Comparison of ENCODE assay signal across 12 cellular contexts in genomic region chr2:20496069-20496468, GRCh38. TPM values are rescaled to one million over a fixed set of nuclear protein-coding genes. Genes with fewer than 3 reads are reported as not detected.
DNase-seq lines count a peak whose midpoint lies in the region; ATAC-seq and TF ChIP-seq lines count a peak whose summit lies in the region.
"Had no signal": no experiment of that assay in that cellular context is flagged by ENCODE, and none has a peak within 500 bp of the region (broad histone marks: within the 10 kb centered on the region; RNA-seq: fewer than 3 reads in every experiment).

No MANE protein-coding gene starts in this region.

- H2AFZ ChIP-seq in fibroblast of lung (ENCODE audit: low read length) = no peak overlapping the region

- H3K27me3 ChIP-seq in fibroblast of lung (ENCODE audit: control insufficient read depth, insufficient read depth, low read length) = no peaks in the 10 kb centered on the region

- intact Hi-C loops in activated T-helper 2 cell treated with anti-CD3 and anti-CD28 coated beads, Interferon-gamma antibody, Interleukin-2, Interleukin-4, amounts not matched to agents 10 μg/mL and 5 μg/mL and 100 μg/mL, durations not matched to agents 14 hours and 24 hours and 36 hours (cut with micrococcal nuclease) = no loop called here
- intact Hi-C loops in posterior cingulate gyrus (cut with DNase I) = no loop called here

- ATAC-seq in GM21367 (IDR thresholded peaks at IDR 0.05; ENCODE audit: unreplicated experiment) = no peak

- H3K9ac ChIP-seq in fibroblast of lung (ENCODE audit: insufficient read depth, low read length) = peak overlapping the region; percentile 23

- no peaks in the 10 kb centered on the region for H3K36me3 Mint-ChIP-seq in osteocyte (ENCODE audit: unreplicated experiment)
- no peaks in the 10 kb centered on the region for H3K36me3 Mint-ChIP-seq in activated T-helper 2 cell treated with anti-CD3 and anti-CD28 coated beads, Interferon-gamma antibody, Interleukin-2, Interleukin-4, amounts not matched to agents 10 μg/mL and 5 μg/mL and 100 μg/mL, durations not matched to agents 14 hours and 24 hours and 36 hours (ENCODE audit: low read depth)

- peak overlapping the region; percentile 66 for H3K27ac Mint-ChIP-seq in osteocyte (ENCODE audit: unreplicated experiment)
- H3K27ac Mint-ChIP-seq in activated T-helper 2 cell treated with anti-CD3 and anti-CD28 coated beads, Interferon-gamma antibody, Interleukin-2, Interleukin-4, amounts not matched to agents 10 μg/mL and 5 μg/mL and 100 μg/mL, durations not matched to agents 14 hours and 24 hours and 36 hours = no peak overlapping the region
- H3K27ac Mint-ChIP-seq: CD4-positive, alpha-beta T cell had no signal

- no peaks in the 10 kb centered on the region for H3K9me3 ChIP-seq in fibroblast of lung (ENCODE audit: control insufficient read depth, insufficient read depth, low read depth, low read length)

- no peaks in the 10 kb centered on the region for H3K36me3 ChIP-seq in fibroblast of lung (ENCODE audit: control insufficient read depth, insufficient read depth, low read length)

- H3K4me3 Mint-ChIP-seq in osteocyte (ENCODE audit: unreplicated experiment) = no peak overlapping the region
- H3K4me3 Mint-ChIP-seq in activated T-helper 2 cell treated with anti-CD3 and anti-CD28 coated beads, Interferon-gamma antibody, Interleukin-2, Interleukin-4, amounts not matched to agents 10 μg/mL and 5 μg/mL and 100 μg/mL, durations not matched to agents 14 hours and 24 hours and 36 hours (ENCODE audit: low read depth) = no peak overlapping the region
- H3K4me3 Mint-ChIP-seq: CD4-positive, alpha-beta T cell had no signal

- H3K9me3 Mint-ChIP-seq in osteocyte (ENCODE audit: unreplicated experiment) = no peaks in the 10 kb centered on the region
- H3K9me3 Mint-ChIP-seq in activated T-helper 2 cell treated with anti-CD3 and anti-CD28 coated beads, Interferon-gamma antibody, Interleukin-2, Interleukin-4, amounts not matched to agents 10 μg/mL and 5 μg/mL and 100 μg/mL, durations not matched to agents 14 hours and 24 hours and 36 hours = no peaks in the 10 kb centered on the region
- H3K9me3 Mint-ChIP-seq: CD4-positive, alpha-beta T cell had no signal

- peaks cover 33% of the 10 kb centered on the region for H3K4me1 Mint-ChIP-seq in osteocyte (ENCODE audit: unreplicated experiment)
- no peaks in the 10 kb centered on the region for H3K4me1 Mint-ChIP-seq in activated T-helper 2 cell treated with anti-CD3 and anti-CD28 coated beads, Interferon-gamma antibody, Interleukin-2, Interleukin-4, amounts not matched to agents 10 μg/mL and 5 μg/mL and 100 μg/mL, durations not matched to agents 14 hours and 24 hours and 36 hours (ENCODE audit: low read depth)

- H3K27me3 Mint-ChIP-seq in osteocyte (ENCODE audit: unreplicated experiment) = no peaks in the 10 kb centered on the region
- peaks cover 6% of the 10 kb centered on the region for H3K27me3 Mint-ChIP-seq in activated T-helper 2 cell treated with anti-CD3 and anti-CD28 coated beads, Interferon-gamma antibody, Interleukin-2, Interleukin-4, amounts not matched to agents 10 μg/mL and 5 μg/mL and 100 μg/mL, durations not matched to agents 14 hours and 24 hours and 36 hours (ENCODE audit: low read depth)

- no peaks in the 10 kb centered on the region for H3K79me2 ChIP-seq in fibroblast of lung (ENCODE audit: control insufficient read depth, insufficient read depth, low read length)

- peak; percentile 73 for DNase-seq in COLO829 (ENCODE audit: low spot score)
- peak; percentile 10 for DNase-seq in RKO (ENCODE audit: low spot score)
- peak; percentile 28 to 65 for DNase-seq in fibroblast of lung (ENCODE audit: low read depth in 2 of 2)
- no peak for DNase-seq in osteocyte (ENCODE audit: extremely low spot score, unreplicated experiment)
- DNase-seq in NCI-H526 (lab: John Stamatoyannopoulos, UW) = no peak
- DNase-seq in activated T-helper 2 cell treated with anti-CD3 and anti-CD28 coated beads, Interferon-gamma antibody, Interleukin-2, Interleukin-4, amounts not matched to agents 10 μg/mL and 5 μg/mL and 100 μg/mL, durations not matched to agents 14 hours and 24 hours and 36 hours (ENCODE audit: low spot score) = no peak
- DNase-seq in posterior cingulate gyrus = no peak
- DNase-seq: CD4-positive, alpha-beta T cell; cerebellar nuclear complex; NCI-H526 treated with DMSO at 0.1 percent for 48 hours; nucleus accumbens had no signal

- no peak overlapping the region for H3K4me2 ChIP-seq in fibroblast of lung (ENCODE audit: extremely low read depth, insufficient read depth, low read length)

- H3K4me3 ChIP-seq in fibroblast of lung (replicated peaks in 1 of 4; ENCODE audit: control extremely low read depth in 1 of 4, insufficient read depth in 1 of 4, low read depth in 3 of 4, low read length in 4 of 4) = no peak overlapping the region

- H3K27ac ChIP-seq in fibroblast of lung (ENCODE audit: insufficient read depth, low read length) = no peak overlapping the region

- peaks cover 20% of the 10 kb centered on the region for H3K4me1 ChIP-seq in fibroblast of lung (ENCODE audit: control insufficient read depth, extremely low read depth, insufficient read depth, low read length)

- no peak for TF ChIP-seq CTCF in fibroblast of lung (conservative IDR thresholded peaks at IDR 0.05 in 1 of 2, IDR thresholded peaks at IDR 0.05 in 1 of 2; ENCODE audit: low read depth in 1 of 2, low read length in 2 of 2)
- no peak for TF ChIP-seq CTCF in osteocyte (IDR thresholded peaks at IDR 0.05)

- no peaks in the 10 kb centered on the region for H4K20me1 ChIP-seq in fibroblast of lung (ENCODE audit: control insufficient read depth, extremely low read depth, insufficient read depth, low read length)

RNA-seq across cellular contexts. Expression of gene RHOB, which starts 49.2 kb away (rescaled TPM):
- total RNA-seq in fibroblast of lung = 85.3 and 171 TPM in 2 replicates
- 107 and 113 TPM in 2 replicates for polyA plus RNA-seq in fibroblast of lung
- polyA plus RNA-seq in fibroblast of lung (2012) = 110 and 123 TPM in 2 replicates
- polyA minus RNA-seq in fibroblast of lung (ENCODE audit: low replicate concordance) = 19.5 and 39.4 TPM in 2 replicates
- total RNA-seq in osteocyte = 141 and 160 TPM in 2 replicates
- 119 and 123 TPM in 2 replicates for total RNA-seq in activated T-helper 2 cell treated with anti-CD3 and anti-CD28 coated beads, Interferon-gamma antibody, Interleukin-2, Interleukin-4, amounts not matched to agents 10 μg/mL and 5 μg/mL and 100 μg/mL, durations not matched to agents 14 hours and 24 hours and 36 hours

Comparison
In these comparisons a context has a peak if more than half of its experiments do, and no peak if none do; other contexts are left out.
1. DNase-seq: peak in COLO829 (single experiment), RKO (single experiment) and fibroblast of lung (2 of 2); none in osteocyte (single experiment), NCI-H526 (0 of 2), activated T-helper 2 cell treated with anti-CD3 and anti-CD28 coated beads, Interferon-gamma antibody, Interleukin-2, Interleukin-4, amounts not matched to agents 10 μg/mL and 5 μg/mL and 100 μg/mL, durations not matched to agents 14 hours and 24 hours and 36 hours (single experiment) and posterior cingulate gyrus (0 of 10).